In genomic region chr19:800360-801029, GRCh38 we compare ENCODE assay signal across 8 cellular contexts. TPM values are rescaled to one million over a fixed set of nuclear protein-coding genes. Genes with fewer than 3 reads are reported as not detected.
DNase-seq lines count a peak whose midpoint lies in the region; ATAC-seq, FAIRE-seq and TF ChIP-seq lines count a peak whose summit lies in the region.

No MANE protein-coding gene starts in this region.

- H3K9me2 ChIP-seq in PC-9 (ENCODE audit: insufficient read depth): no peaks in the 10 kb centered on the region

- ATAC-seq in esophagus mucosa: peak; percentile 1
- ATAC-seq in HG03135 (IDR thresholded peaks at IDR 0.05; ENCODE audit: unreplicated experiment): no peak
- ATAC-seq in HG02885 (IDR thresholded peaks at IDR 0.05; ENCODE audit: poor library complexity, unreplicated experiment): no peak
- ATAC-seq in HG03045 (IDR thresholded peaks at IDR 0.05; ENCODE audit: unreplicated experiment): no peak

- FAIRE-seq in D721Med (lab: Jason Lieb, UNC): no peak

- H3K4me2 ChIP-seq in PC-9: peak overlapping the region; percentile 97
- peak overlapping the region; percentile 75 for H3K4me2 ChIP-seq in parathyroid adenoma (ENCODE audit: low read length)

- intact Hi-C loops in PC-9 (cut with micrococcal nuclease; ENCODE audit: unreplicated experiment): no loop called here

- DNase-seq in D721Med (ENCODE audit: insufficient read length, low spot score): peak; percentile 5
- DNase-seq in PC-9: peak; percentile 71 to 78
- no peak for DNase-seq in dedifferentiated amniotic fluid mesenchymal stem cell (ENCODE audit: extremely low spot score)

- POLR2A ChIA-PET in PC-9 (lab: Charles Lee; ENCODE audit: unreplicated experiment): no interaction called here

- H3K4me3 ChIP-seq in PC-9 (peak overlapping the region; percentile 78; the same call in 1 of the 2 replicates), parathyroid adenoma (ENCODE audit: low read depth, low read length) (peak overlapping the region; percentile 51)

- H3K9me3 ChIP-seq in PC-9 (ENCODE audit: insufficient read depth, low read depth) (no peaks in the 10 kb centered on the region), parathyroid adenoma (ENCODE audit: control insufficient read depth, low read length) (no peaks in the 10 kb centered on the region)

- H4K20me1 ChIP-seq in PC-9 (ENCODE audit: insufficient read depth): peaks cover 76% of the 10 kb centered on the region

- CTCF ChIA-PET in PC-9 (lab: Charles Lee): no interaction called here

- H3F3A ChIP-seq in PC-9 (ENCODE audit: insufficient read depth, low read depth): peaks cover 41% of the 10 kb centered on the region; the same call in 1 of the 2 replicates

- H3K79me2 ChIP-seq in PC-9 (ENCODE audit: low read depth): peaks cover 76% of the 10 kb centered on the region
- peaks cover 63% of the 10 kb centered on the region for H3K79me2 ChIP-seq in parathyroid adenoma

- H3K4me1 ChIP-seq in PC-9 (replicated peaks; ENCODE audit: insufficient read depth): peaks cover 23% of the 10 kb centered on the region
- H3K4me1 ChIP-seq in parathyroid adenoma: peaks cover 39% of the 10 kb centered on the region

- H3K27ac ChIP-seq in PC-9: peak overlapping the region; percentile 72
- H3K27ac ChIP-seq in parathyroid adenoma: peak overlapping the region; percentile 96

- no TSS peak for BruUV-seq in PC-9 (replicated peaks; lab: Mats Ljungman, UMichigan)

- H3K36me3 ChIP-seq in PC-9 (ENCODE audit: low read depth) (peaks cover 32% of the 10 kb centered on the region), parathyroid adenoma (ENCODE audit: control insufficient read depth, insufficient read depth, low read length) (no peaks in the 10 kb centered on the region)

- TF ChIP-seq CTCF in D721Med (IDR thresholded peaks at IDR 0.05; ENCODE audit: insufficient read depth, missing control alignments): no peak
- TF ChIP-seq CTCF in PC-9 (conservative IDR thresholded peaks at IDR 0.05): no peak
- TF ChIP-seq CTCF in parathyroid adenoma (IDR thresholded peaks at IDR 0.05): no peak

- no peaks in the 10 kb centered on the region for H3K27me3 ChIP-seq in PC-9 (ENCODE audit: insufficient read depth, low read depth)
- H3K27me3 ChIP-seq in parathyroid adenoma (ENCODE audit: control insufficient read depth, insufficient read depth, low read length): no peaks in the 10 kb centered on the region

- H3K9ac ChIP-seq in parathyroid adenoma: peak overlapping the region; percentile 49

- H2AFZ ChIP-seq in PC-9 (no peak overlapping the region), parathyroid adenoma (no peak overlapping the region)

RNA-seq across cellular contexts. Expression of gene PTBP1, which starts 3.2 kb away (rescaled TPM):
- 461 and 542 TPM in 2 replicates for total RNA-seq in PC-9 (2021)
- 279 TPM for total RNA-seq in esophagus mucosa

RNA-seq across cellular contexts. Expression of gene PLPPR3, which starts 21.3 kb away (rescaled TPM):
- total RNA-seq in PC-9 (2021) (0.81 and 0.90 TPM in 2 replicates), esophagus mucosa (not detected)

RNA-seq across cellular contexts. Expression of gene AZU1, which starts 27.1 kb away (rescaled TPM):
- total RNA-seq in PC-9 (2021) (not detected in 2 replicates), esophagus mucosa (not detected)

RNA-seq across cellular contexts. Expression of gene PRTN3, which starts 40.3 kb away (rescaled TPM):
- total RNA-seq in PC-9 (2021) (not detected in 2 replicates), esophagus mucosa (not detected)

RNA-seq across cellular contexts. Expression of gene MISP, which starts 49.6 kb away (rescaled TPM):
- total RNA-seq in PC-9 (2021) (91.6 and 101 TPM in 2 replicates), esophagus mucosa (0.40 TPM)
